ENCODE assay signal across 1 cellular context in genomic region chr3:122988507-122988906, GRCh38.
TF ChIP-seq lines count a peak whose summit lies in the region.

No MANE protein-coding gene starts in this region.

TF ChIP-seq in HEK293, 187 proteins besides CTCF, POLR2A, EP300 and RAD21 (continued from another document):
- TF ChIP-seq ZNF561 (tag by site-specific recombination; IDR thresholded peaks at IDR 0.05; ENCODE audit: borderline replicate concordance) (no peak), ZNF530 (tag by site-specific recombination; IDR thresholded peaks at IDR 0.05; ENCODE audit: low read depth) (no peak), KLF16 (tag by site-specific recombination; IDR thresholded peaks at IDR 0.05) (no peak), SCRT2 (tag by site-specific recombination; IDR thresholded peaks at IDR 0.05) (no peak)
